Comparison of ENCODE assay signal across 19 cellular contexts in the genomic region with DNA sequence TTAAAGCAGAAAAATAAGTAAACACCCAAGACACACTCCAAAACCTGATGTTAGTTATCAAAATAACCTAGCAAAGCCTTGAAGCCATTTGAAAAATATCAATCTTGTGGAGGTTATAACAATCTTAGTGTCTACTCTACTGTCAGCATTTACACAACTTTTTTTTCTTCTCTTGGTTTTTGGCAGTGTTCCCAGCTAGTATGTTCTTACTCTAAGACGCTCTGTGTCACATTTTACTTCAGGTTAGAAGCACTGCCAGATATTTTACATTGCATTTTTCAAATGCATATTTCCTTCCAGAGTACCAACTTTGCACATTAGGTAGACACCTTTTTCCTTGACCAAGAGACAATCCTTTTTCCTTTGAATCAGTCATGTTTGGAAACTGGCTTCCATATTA.
DNase-seq lines count a peak whose midpoint lies in the region; ATAC-seq and TF ChIP-seq lines count a peak whose summit lies in the region.
"Had no signal": no experiment of that assay in that cellular context is flagged by ENCODE, and none has a peak within 500 bp of the region (broad histone marks: within the 10 kb centered on the region; RNA-seq: fewer than 3 reads in every experiment).

No MANE protein-coding gene starts in this region.

- CTCF ChIA-PET in MCF 10A (lab: Yijun Ruan, JAX) = interaction anchor here (1.4 kb wide), 1 partner anchor 25 kb away, joined by 3 read pairs; no protein-coding TSS in a partner anchor
- CTCF ChIA-PET in mammary epithelial cell (lab: Charles Lee; ENCODE audit: low non-redundant PET) = no interaction called here

- in situ Hi-C loops in mammary epithelial cell (cut with MboI; ENCODE audit: low sequenced_read_pairs in 2 of 2) = no loop called here

- no peaks in the 10 kb centered on the region for H4K20me1 ChIP-seq in mammary epithelial cell (ENCODE audit: insufficient read depth, low read length)
- H4K20me1 ChIP-seq: BLaER1 had no signal

- H3K4me3 ChIP-seq in mammary epithelial cell (replicated peaks in 1 of 3; ENCODE audit: insufficient read depth in 1 of 3, low read depth in 2 of 3, low read length in 3 of 3) (no peak overlapping the region), stomach smooth muscle (ENCODE audit: low read length in 2 of 2) (no peak overlapping the region)
- no peak overlapping the region for H3K4me3 ChIP-seq in effector memory CD4-positive, alpha-beta T cell (ENCODE audit: insufficient read depth, low read depth, low read length, poor library complexity, severe bottlenecking)
- H3K4me3 ChIP-seq: BLaER1, gastroesophageal sphincter, neural progenitor cell had no signal

- ATAC-seq in activated T-cell treated with anti-CD3 and anti-CD28 coated beads, Interleukin-2, amount 50 U/mL, for 72 hours (replicated peaks in 1 of 2) = no peak
- no peak for ATAC-seq in T-helper 17 cell
- ATAC-seq: gastroesophageal sphincter had no signal

- no peak overlapping the region for H3K4me3 Mint-ChIP-seq in MCF 10A (ENCODE audit: unreplicated experiment)
- H3K4me3 Mint-ChIP-seq in activated T-cell treated with anti-CD3 and anti-CD28 coated beads, Interleukin-2, amount 50 U/mL, for 72 hours = no peak overlapping the region
- no peak overlapping the region for H3K4me3 Mint-ChIP-seq in T-helper 17 cell
- H3K4me3 Mint-ChIP-seq: activated naive CD4-positive, alpha-beta T cell treated with anti-CD3 and anti-CD28 coated beads, Interleukin-2, amount 50 U/mL, for 24 hours; neural progenitor cell had no signal

- dilution Hi-C loops in mammary epithelial cell (cut with HindIII; ENCODE audit: low sequenced_read_pairs) = no loop called here

- DNase-seq in MCF 10A (ENCODE audit: unreplicated experiment) (peak; percentile 42), mammary epithelial cell (no peak), cerebellar cortex (ENCODE audit: low spot score) (peak; percentile 3), medulla oblongata (ENCODE audit: extremely low spot score) (peak; percentile 49), T-helper 17 cell (no peak)
- DNase-seq in activated T-cell treated with anti-CD3 and anti-CD28 coated beads, Interleukin-2, amount 50 U/mL, for 72 hours = no peak
- no peak for DNase-seq in effector memory CD4-positive, alpha-beta T cell
- DNase-seq: activated CD8-positive, alpha-beta memory T cell treated with anti-CD3 and anti-CD28 coated beads for 24 hours; kidney glomerular epithelial cell; NCI-H1092 treated with DMSO at 0.1 percent for 48 hours; NCI-H2171; NCI-H526; retina had no signal

- H3K27ac ChIP-seq in mammary epithelial cell (ENCODE audit: insufficient read depth, low read depth, low read length) (no peak overlapping the region), stomach smooth muscle (ENCODE audit: low read length) (peak overlapping the region; percentile 18)
- H3K27ac ChIP-seq in effector memory CD4-positive, alpha-beta T cell (ENCODE audit: insufficient read depth, low read length, poor library complexity, severe bottlenecking) = no peak overlapping the region
- H3K27ac ChIP-seq: BLaER1, KMS-11, neural progenitor cell had no signal

- H3K9me3 Mint-ChIP-seq in MCF 10A (ENCODE audit: unreplicated experiment) = no peaks in the 10 kb centered on the region
- peaks cover 2% of the 10 kb centered on the region in 2 donors for H3K9me3 Mint-ChIP-seq in activated T-cell treated with anti-CD3 and anti-CD28 coated beads, Interleukin-2, amount 50 U/mL, for 72 hours

- no peak overlapping the region for H3K9ac ChIP-seq in mammary epithelial cell (ENCODE audit: insufficient read depth, low read length)
- no peak overlapping the region for H3K9ac ChIP-seq in stomach smooth muscle (ENCODE audit: low read length in 2 of 2)
- H3K9ac ChIP-seq: BLaER1, KMS-11, neural progenitor cell had no signal

- H3K4me2 ChIP-seq in mammary epithelial cell (ENCODE audit: insufficient read depth, low read depth, low read length) = no peak overlapping the region
- H3K4me2 ChIP-seq: BLaER1, KMS-11, neural progenitor cell had no signal

- no peaks in the 10 kb centered on the region for H3K9me3 ChIP-seq in mammary epithelial cell (replicated peaks; ENCODE audit: insufficient read depth, low read length)
- H3K9me3 ChIP-seq in stomach smooth muscle (ENCODE audit: control insufficient read depth in 2 of 2, low read length in 2 of 2) = no peaks in the 10 kb centered on the region
- no peaks in the 10 kb centered on the region for H3K9me3 ChIP-seq in effector memory CD4-positive, alpha-beta T cell (ENCODE audit: control insufficient read depth, low read length)
- H3K9me3 ChIP-seq in T-helper 17 cell (ENCODE audit: control insufficient read depth, low read length, poor library complexity, severe bottlenecking) = no peaks in the 10 kb centered on the region
- H3K9me3 ChIP-seq: gastroesophageal sphincter had no signal

- H3K4me1 ChIP-seq in mammary epithelial cell (ENCODE audit: insufficient read depth, low read length) (no peaks in the 10 kb centered on the region), stomach smooth muscle (ENCODE audit: control insufficient read depth, insufficient read depth, low read length) (peaks cover 5% of the 10 kb centered on the region)
- no peaks in the 10 kb centered on the region for H3K4me1 ChIP-seq in effector memory CD4-positive, alpha-beta T cell (ENCODE audit: control insufficient read depth, insufficient read depth, low read length, poor library complexity, severe bottlenecking)
- H3K4me1 ChIP-seq: neural progenitor cell had no signal

- no peak overlapping the region for H2AFZ ChIP-seq in mammary epithelial cell (ENCODE audit: low read depth, low read length)
- H2AFZ ChIP-seq: neural progenitor cell had no signal

- H3K27me3 ChIP-seq in mammary epithelial cell (ENCODE audit: insufficient read depth, low read length) (peaks cover 2% of the 10 kb centered on the region), stomach smooth muscle (ENCODE audit: control insufficient read depth in 1 of 2, insufficient read depth in 2 of 2, low read length in 2 of 2) (no peaks in the 10 kb centered on the region)
- H3K27me3 ChIP-seq in effector memory CD4-positive, alpha-beta T cell (replicated peaks; ENCODE audit: control insufficient read depth, insufficient read depth, low read length, poor library complexity, severe bottlenecking) = no peaks in the 10 kb centered on the region
- H3K27me3 ChIP-seq: BLaER1, gastroesophageal sphincter, neural progenitor cell had no signal

- H3K36me3 ChIP-seq in mammary epithelial cell (ENCODE audit: insufficient read depth, low read length) (no peaks in the 10 kb centered on the region), stomach smooth muscle (ENCODE audit: control insufficient read depth in 2 of 2, insufficient read depth in 2 of 2, low read length in 2 of 2) (no peaks in the 10 kb centered on the region)
- no peaks in the 10 kb centered on the region for H3K36me3 ChIP-seq in effector memory CD4-positive, alpha-beta T cell (ENCODE audit: control insufficient read depth, insufficient read depth, low read length)
- H3K36me3 ChIP-seq: BLaER1, gastroesophageal sphincter, neural progenitor cell had no signal

- H3K36me3 Mint-ChIP-seq in MCF 10A (ENCODE audit: insufficient read depth, unreplicated experiment) (no peaks in the 10 kb centered on the region), T-helper 17 cell (ENCODE audit: low read depth) (peaks cover 3% of the 10 kb centered on the region)
- peaks cover 0 to 1% of the 10 kb centered on the region in 2 donors for H3K36me3 Mint-ChIP-seq in activated T-cell treated with anti-CD3 and anti-CD28 coated beads, Interleukin-2, amount 50 U/mL, for 72 hours (ENCODE audit: insufficient read depth in 2 of 2)
- H3K36me3 Mint-ChIP-seq: activated naive CD4-positive, alpha-beta T cell treated with anti-CD3 and anti-CD28 coated beads, Interleukin-2, amount 50 U/mL, for 24 hours had no signal

- H3K79me2 ChIP-seq in mammary epithelial cell (ENCODE audit: insufficient read depth, low read length) = no peaks in the 10 kb centered on the region

- H3K4me1 Mint-ChIP-seq in MCF 10A (ENCODE audit: insufficient read depth, unreplicated experiment) = peaks cover 20% of the 10 kb centered on the region
- no peaks in the 10 kb centered on the region for H3K4me1 Mint-ChIP-seq in activated T-cell treated with anti-CD3 and anti-CD28 coated beads, Interleukin-2, amount 50 U/mL, for 72 hours (ENCODE audit: low read depth)
- no peaks in the 10 kb centered on the region for H3K4me1 Mint-ChIP-seq in T-helper 17 cell
- H3K4me1 Mint-ChIP-seq: activated naive CD4-positive, alpha-beta T cell treated with anti-CD3 and anti-CD28 coated beads, Interleukin-2, amount 50 U/mL, for 24 hours had no signal

- no peak overlapping the region for H3K27ac Mint-ChIP-seq in MCF 10A (ENCODE audit: low read depth, unreplicated experiment)
- no peak overlapping the region for H3K27ac Mint-ChIP-seq in activated T-cell treated with anti-CD3 and anti-CD28 coated beads, Interleukin-2, amount 50 U/mL, for 72 hours
- H3K27ac Mint-ChIP-seq in T-helper 17 cell = no peak overlapping the region
- H3K27ac Mint-ChIP-seq: activated naive CD4-positive, alpha-beta T cell treated with anti-CD3 and anti-CD28 coated beads, Interleukin-2, amount 50 U/mL, for 24 hours; neural progenitor cell had no signal

- 0% methylated on average over 1 of the region's 1 CpG for WGBS in mammary epithelial cell (ENCODE audit: low coverage, missing lambda C conversion rate)

- intact Hi-C loops in MCF 10A (cut with micrococcal nuclease) (no loop called here), mammary epithelial cell (cut with micrococcal nuclease) (no loop called here)

- no peak for TF ChIP-seq CTCF in MCF 10A (IDR thresholded peaks at IDR 0.05; ENCODE audit: unreplicated experiment)
- no peak for TF ChIP-seq CTCF in mammary epithelial cell (conservative IDR thresholded peaks at IDR 0.05 in 1 of 2, IDR thresholded peaks at IDR 0.05 in 1 of 2; ENCODE audit: extremely low read depth in 1 of 2, insufficient read depth in 1 of 2, low read depth in 1 of 2, low read length in 2 of 2)

- H3K27me3 Mint-ChIP-seq in MCF 10A (ENCODE audit: insufficient read depth, unreplicated experiment) = no peaks in the 10 kb centered on the region
- peaks cover 5% of the 10 kb centered on the region for H3K27me3 Mint-ChIP-seq in activated T-cell treated with anti-CD3 and anti-CD28 coated beads, Interleukin-2, amount 50 U/mL, for 72 hours (ENCODE audit: low read depth)
- H3K27me3 Mint-ChIP-seq in T-helper 17 cell = peaks cover 48% of the 10 kb centered on the region

- BruUV-seq in MCF 10A (replicated peaks; lab: Mats Ljungman, UMichigan) (no TSS peak), mammary epithelial cell (replicated peaks; lab: Mats Ljungman, UMichigan) (no TSS peak)

- POLR2A ChIA-PET in MCF 10A (lab: Yijun Ruan, JAX) = no interaction called here

Comparison
In these comparisons a context has a peak if more than half of its experiments do, and no peak if none do; other contexts are left out.
1. DNase-seq: peak in MCF 10A (single experiment), cerebellar cortex (single experiment) and medulla oblongata (single experiment); none in mammary epithelial cell (single experiment), activated T-cell treated with anti-CD3 and anti-CD28 coated beads, Interleukin-2, amount 50 U/mL, for 72 hours (0 of 2), effector memory CD4-positive, alpha-beta T cell (0 of 3) and T-helper 17 cell (0 of 3).